In genomic region chr11:128297805-128298204, GRCh38 we compare ENCODE assay signal across 18 cellular contexts.
A peak's percentile ranks its signal among the peaks of the same experiment; 100 is the strongest.
DNase-seq lines count a peak whose midpoint lies in the region; ATAC-seq and TF ChIP-seq lines count a peak whose summit lies in the region.
"Had no signal": no experiment of that assay in that cellular context is flagged by ENCODE, and none has a peak within 500 bp of the region (broad histone marks: within the 10 kb centered on the region; RNA-seq: fewer than 3 reads in every experiment).

No MANE protein-coding gene starts in this region.

- no peak for DNase-seq in CD4-positive, CD25-positive, alpha-beta regulatory T cell
- DNase-seq in CD8-positive, alpha-beta memory T cell = no peak
- no peak for DNase-seq in naive thymus-derived CD8-positive, alpha-beta T cell
- DNase-seq in LoVo (ENCODE audit: low spot score) = no peak
- DNase-seq in tibial nerve (ENCODE audit: low spot score in 2 of 2) = no peak
- no peak for DNase-seq in epidermal melanocyte (ENCODE audit: insufficient read length, low spot score)
- DNase-seq: activated CD8-positive, alpha-beta memory T cell treated with anti-CD3 and anti-CD28 coated beads, Interleukin-2, amount 50 U/mL, for 4 hours; effector CD8-positive, alpha-beta T cell; GF-D8; H9; left cardiac atrium; NCI-H2171; OCI-M1 had no signal

- peaks cover 5% of the 10 kb centered on the region for H3K27me3 Mint-ChIP-seq in CD4-positive, CD25-positive, alpha-beta regulatory T cell
- no peaks in the 10 kb centered on the region for H3K27me3 Mint-ChIP-seq in CD8-positive, alpha-beta memory T cell
- no peaks in the 10 kb centered on the region for H3K27me3 Mint-ChIP-seq in activated naive CD8-positive, alpha-beta T cell
- no peaks in the 10 kb centered on the region for H3K27me3 Mint-ChIP-seq in naive thymus-derived CD8-positive, alpha-beta T cell

- no peak for ATAC-seq in CD4-positive, CD25-positive, alpha-beta regulatory T cell (ENCODE audit: low read depth in 2 of 2)
- ATAC-seq in naive thymus-derived CD8-positive, alpha-beta T cell = no peak
- ATAC-seq in HG03571 (IDR thresholded peaks at IDR 0.05; ENCODE audit: unreplicated experiment) = no peak
- ATAC-seq: sciatic nerve had no signal

- peaks cover 37 to 96% (median 74%) of the 10 kb centered on the region in 4 donors for H3K4me1 Mint-ChIP-seq in CD4-positive, CD25-positive, alpha-beta regulatory T cell
- H3K4me1 Mint-ChIP-seq in CD8-positive, alpha-beta memory T cell = peaks cover 80 to 100% (median 99%) of the 10 kb centered on the region in 3 donors
- H3K4me1 Mint-ChIP-seq in activated naive CD8-positive, alpha-beta T cell (ENCODE audit: low read depth) = peaks cover 92% of the 10 kb centered on the region
- peaks cover 50 to 95% (median 84%) of the 10 kb centered on the region in 4 donors for H3K4me1 Mint-ChIP-seq in naive thymus-derived CD8-positive, alpha-beta T cell
- H3K4me1 Mint-ChIP-seq: CD14-positive monocyte had no signal

- peak overlapping the region; percentile 96 to 100 (median 100) for H3K27ac Mint-ChIP-seq in CD4-positive, CD25-positive, alpha-beta regulatory T cell
- H3K27ac Mint-ChIP-seq in CD8-positive, alpha-beta memory T cell = peak overlapping the region; percentile 89 to 99 (median 96)
- peak overlapping the region; percentile 96 for H3K27ac Mint-ChIP-seq in activated naive CD8-positive, alpha-beta T cell
- H3K27ac Mint-ChIP-seq in naive thymus-derived CD8-positive, alpha-beta T cell = peak overlapping the region; percentile 95 to 100 (median 99)
- H3K27ac Mint-ChIP-seq: CD14-positive monocyte, H9 had no signal

- TF ChIP-seq CTCF in tibial nerve (IDR thresholded peaks at IDR 0.05) = no peak

- H3K36me3 Mint-ChIP-seq in CD4-positive, CD25-positive, alpha-beta regulatory T cell = no peaks in the 10 kb centered on the region
- H3K36me3 Mint-ChIP-seq in CD8-positive, alpha-beta memory T cell = peaks cover 2 to 17% (median 12%) of the 10 kb centered on the region in 3 donors
- H3K36me3 Mint-ChIP-seq in activated naive CD8-positive, alpha-beta T cell = peaks cover 9% of the 10 kb centered on the region
- peaks cover 0 to 15% (median 13%) of the 10 kb centered on the region in 3 donors for H3K36me3 Mint-ChIP-seq in naive thymus-derived CD8-positive, alpha-beta T cell
- H3K36me3 Mint-ChIP-seq: CD14-positive monocyte had no signal

- no peak for TF ChIP-seq POLR2A in tibial nerve (IDR thresholded peaks at IDR 0.05)

- no peaks in the 10 kb centered on the region for H3K9me3 Mint-ChIP-seq in CD4-positive, CD25-positive, alpha-beta regulatory T cell
- H3K9me3 Mint-ChIP-seq in CD8-positive, alpha-beta memory T cell = peaks cover 0 to 9% (median 2%) of the 10 kb centered on the region in 5 donors
- peaks cover 7% of the 10 kb centered on the region for H3K9me3 Mint-ChIP-seq in activated naive CD8-positive, alpha-beta T cell (ENCODE audit: low read depth)
- H3K9me3 Mint-ChIP-seq in naive thymus-derived CD8-positive, alpha-beta T cell = peaks cover 0 to 5% (median 0%) of the 10 kb centered on the region in 9 donors
- H3K9me3 Mint-ChIP-seq: CD14-positive monocyte, H9, neural crest cell had no signal

- H3K4me3 Mint-ChIP-seq in CD4-positive, CD25-positive, alpha-beta regulatory T cell = peak overlapping the region; percentile 75 to 92 (median 84)
- H3K4me3 Mint-ChIP-seq in CD8-positive, alpha-beta memory T cell = peak overlapping the region in 3 of 7 donors; percentile 2 to 92 (median 25)
- peak overlapping the region; percentile 68 for H3K4me3 Mint-ChIP-seq in activated naive CD8-positive, alpha-beta T cell
- peak overlapping the region in 8 of 10 donors; percentile 16 to 94 (median 68) for H3K4me3 Mint-ChIP-seq in naive thymus-derived CD8-positive, alpha-beta T cell
- H3K4me3 Mint-ChIP-seq: CD14-positive monocyte, H9, neural crest cell had no signal

- no peaks in the 10 kb centered on the region for H3K27me3 ChIP-seq in CD4-positive, CD25-positive, alpha-beta regulatory T cell (ENCODE audit: control insufficient read depth, insufficient read depth, low read length)
- no peaks in the 10 kb centered on the region for H3K27me3 ChIP-seq in CD8-positive, alpha-beta memory T cell (ENCODE audit: insufficient read depth, low read length, poor library complexity, severe bottlenecking)
- no peaks in the 10 kb centered on the region for H3K27me3 ChIP-seq in tibial nerve

- no peaks in the 10 kb centered on the region for H3K36me3 ChIP-seq in CD4-positive, CD25-positive, alpha-beta regulatory T cell (ENCODE audit: control insufficient read depth, insufficient read depth, low read length)
- H3K36me3 ChIP-seq in CD8-positive, alpha-beta memory T cell (ENCODE audit: insufficient read depth, low read length) = no peaks in the 10 kb centered on the region
- H3K36me3 ChIP-seq in tibial nerve = no peaks in the 10 kb centered on the region

- H3K4me1 ChIP-seq in CD4-positive, CD25-positive, alpha-beta regulatory T cell (ENCODE audit: control insufficient read depth, insufficient read depth, low read length, poor library complexity, severe bottlenecking) = peaks cover 96% of the 10 kb centered on the region
- H3K4me1 ChIP-seq in CD8-positive, alpha-beta memory T cell (ENCODE audit: insufficient read depth, low read length) = peaks cover 95% of the 10 kb centered on the region
- peaks cover 0 to 22% (median 7%) of the 10 kb centered on the region in 4 donors for H3K4me1 ChIP-seq in tibial nerve

- POLR2A ChIA-PET in CD8-positive, alpha-beta memory T cell (lab: Charles Lee) = no interaction called here
- POLR2A ChIA-PET in naive thymus-derived CD8-positive, alpha-beta T cell (lab: Charles Lee) = interaction anchor here (0.6 to 15.0 kb wide), 13 partner anchors 11 to 280 kb away, joined by 3 to 252 read pairs (median 4); no protein-coding TSS in a partner anchor

- H3K9me3 ChIP-seq in CD4-positive, CD25-positive, alpha-beta regulatory T cell (ENCODE audit: control insufficient read depth in 2 of 2, low read length in 2 of 2) = no peaks in the 10 kb centered on the region
- H3K9me3 ChIP-seq in CD8-positive, alpha-beta memory T cell (ENCODE audit: low read length) = no peaks in the 10 kb centered on the region
- H3K9me3 ChIP-seq in tibial nerve = no peaks in the 10 kb centered on the region

- H3K27ac ChIP-seq in CD4-positive, CD25-positive, alpha-beta regulatory T cell (ENCODE audit: insufficient read depth, low read length, poor library complexity, severe bottlenecking) = peak overlapping the region; percentile 98
- no peak overlapping the region for H3K27ac ChIP-seq in CD8-positive, alpha-beta memory T cell (ENCODE audit: low read depth, low read length)
- peak overlapping the region in 1 of 4 donors; percentile 71 for H3K27ac ChIP-seq in tibial nerve

- CTCF ChIA-PET in CD8-positive, alpha-beta memory T cell (lab: Charles Lee) = interaction anchor here (1.0 to 5.8 kb wide), 6 partner anchors 8 to 334 kb away, joined by 3 to 40 read pairs (median 6); no protein-coding TSS in a partner anchor

- 88 to 91% methylated on average over 3 of the region's 3 CpGs for WGBS in tibial nerve, 2 donors

- H3K4me3 ChIP-seq in CD4-positive, CD25-positive, alpha-beta regulatory T cell (ENCODE audit: low read depth, low read length) = peak overlapping the region; percentile 91
- no peak overlapping the region for H3K4me3 ChIP-seq in CD8-positive, alpha-beta memory T cell (ENCODE audit: low read length)
- H3K4me3 ChIP-seq in tibial nerve = no peak overlapping the region

- TF ChIP-seq EP300 in tibial nerve (IDR thresholded peaks at IDR 0.05) = no peak
